Comparison of ENCODE assay signal across 25 cellular contexts in the genomic region with DNA sequence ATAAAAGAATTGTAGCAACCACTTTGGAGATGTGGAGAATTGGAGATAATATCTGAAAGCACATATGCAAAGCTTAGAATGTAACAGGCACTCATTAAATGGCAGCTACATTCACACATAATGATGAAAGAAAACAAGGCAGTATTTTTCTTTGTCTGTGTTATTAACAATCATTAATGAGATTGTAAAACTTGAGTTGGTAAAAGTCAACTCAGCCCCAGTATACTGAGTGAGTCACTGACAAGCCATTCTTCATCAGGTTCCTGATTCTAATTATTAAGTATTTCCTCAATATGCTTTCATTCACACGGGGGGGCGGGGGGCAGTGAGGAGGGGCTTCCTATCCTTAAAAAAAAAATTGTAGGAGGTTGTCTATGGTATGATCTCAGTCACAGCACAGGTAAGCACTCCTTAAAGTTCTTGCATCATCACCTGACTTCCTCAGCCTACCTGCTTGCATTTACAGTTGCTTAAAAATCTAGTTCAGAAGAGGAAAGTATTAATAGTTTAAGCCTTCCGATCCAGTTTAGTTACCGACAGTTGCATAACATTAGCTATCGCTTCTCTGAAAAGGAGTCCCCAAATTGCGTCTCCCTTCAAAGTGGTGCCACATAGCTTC.
"Had no signal": no experiment of that assay in that cellular context is flagged by ENCODE, and none has a peak within 500 bp of the region (broad histone marks: within the 10 kb centered on the region; RNA-seq: fewer than 3 reads in every experiment).

No MANE protein-coding gene starts in this region.

- H3K9me3 Mint-ChIP-seq: effector memory CD8-positive, alpha-beta T cell had no signal

- H3K36me3 Mint-ChIP-seq: activated naive CD4-positive, alpha-beta T cell treated with anti-CD3 and anti-CD28 coated beads, Interleukin-2, amount 50 U/mL, for 72 hours; stimulated activated memory B cell treated with anti-CD40 and anti-IgM and Interleukin-4, amounts not matched to agents 10 μg/mL and 1 μg/mL and 100 μg/mL, for 72 hours; WTC11 had no signal

- H3K27ac Mint-ChIP-seq: activated CD4-positive, alpha-beta T cell treated with anti-CD3 and anti-CD28 coated beads for 36 hours; activated naive CD4-positive, alpha-beta T cell treated with anti-CD3 and anti-CD28 coated beads, Interleukin-2, amount 50 U/mL, for 72 hours; activated T-helper 1 cell treated with anti-CD3 and anti-CD28 coated beads, Interleukin-12 subunit alpha, Interleukin-12 subunit beta, Interleukin-2, Interleukin-4 antibody, amounts not matched to agents 30 ng/mL and 10 ng/mL and 1 ng/mL, durations not matched to agents 14 hours and 24 hours and 36 hours; effector memory CD8-positive, alpha-beta T cell; naive B cell; stimulated activated memory B cell treated with anti-CD40 and anti-IgM and Interleukin-4, amounts not matched to agents 10 μg/mL and 1 μg/mL and 100 μg/mL, for 72 hours; T-helper 17 cell; WTC11 had no signal

- H3K4me1 Mint-ChIP-seq: T-helper 17 cell had no signal

- FAIRE-seq: TTC549 had no signal

- H3K4me2 ChIP-seq: smooth muscle cell had no signal

- DNase-seq: activated CD4-positive, alpha-beta T cell treated with anti-CD3 and anti-CD28 coated beads for 36 hours; activated CD4-positive, alpha-beta T cell treated with anti-CD3 and anti-CD28 coated beads, Interleukin-2, amount 50 U/mL, for 48 hours; activated gamma-delta T cell treated with Interleukin-2 at 50 U/mL for 16 hours; activated T-cell treated with anti-CD3 and anti-CD28 coated beads for 4 hours; effector memory CD8-positive, alpha-beta T cell; foreskin keratinocyte; glutamatergic neuron; hypothalamus; islet precursor cell; mucosa of descending colon; naive B cell; psoas muscle; right lobe of liver; stimulated activated CD4-positive, alpha-beta T cell treated with anti-CD3 and anti-CD28 coated beads, Interleukin-4, amount 100 ng/mL, for 4 hours; T-helper 17 cell had no signal

- ATAC-seq: activated CD4-positive, alpha-beta T cell treated with anti-CD3 and anti-CD28 coated beads for 36 hours; activated naive CD4-positive, alpha-beta T cell treated with anti-CD3 and anti-CD28 coated beads, Interleukin-2, amount 50 U/mL, for 72 hours; effector memory CD8-positive, alpha-beta T cell; foreskin keratinocyte; left lobe of liver; mucosa of descending colon; psoas muscle; right lobe of liver; stimulated activated memory B cell treated with anti-CD40 and anti-IgM and Interleukin-4, amounts not matched to agents 10 μg/mL and 1 μg/mL and 100 μg/mL, for 72 hours; T-helper 17 cell; WTC11 had no signal

- H3K36me3 ChIP-seq: adrenal gland, cardiac muscle cell, right lobe of liver had no signal

- H3K4me3 ChIP-seq: adrenal gland, cardiac muscle cell, mucosa of descending colon, psoas muscle, right lobe of liver, smooth muscle cell had no signal

- H3K27ac ChIP-seq: adrenal gland, cardiac muscle cell, epithelial cell of prostate, foreskin keratinocyte, psoas muscle, right lobe of liver had no signal

- H3K27me3 Mint-ChIP-seq: effector memory CD8-positive, alpha-beta T cell; T-helper 17 cell had no signal

- H3K4me3 Mint-ChIP-seq: activated CD4-positive, alpha-beta T cell treated with anti-CD3 and anti-CD28 coated beads for 36 hours; activated T-helper 1 cell treated with anti-CD3 and anti-CD28 coated beads, Interleukin-12 subunit alpha, Interleukin-12 subunit beta, Interleukin-2, Interleukin-4 antibody, amounts not matched to agents 30 ng/mL and 10 ng/mL and 1 ng/mL, durations not matched to agents 14 hours and 24 hours and 36 hours; effector memory CD8-positive, alpha-beta T cell; stimulated activated memory B cell treated with anti-CD40 and anti-IgM and Interleukin-4, amounts not matched to agents 10 μg/mL and 1 μg/mL and 100 μg/mL, for 72 hours; T-helper 17 cell; WTC11 had no signal

- H3K4me1 ChIP-seq: adrenal gland, foreskin keratinocyte, psoas muscle, right lobe of liver had no signal

- H3K27me3 ChIP-seq: adrenal gland, cardiac muscle cell, foreskin keratinocyte, right lobe of liver had no signal

- H3K9me3 ChIP-seq: adrenal gland, mucosa of descending colon, psoas muscle, right lobe of liver had no signal
